Comparison of ENCODE assay signal across 8 cellular contexts in the genomic region with DNA sequence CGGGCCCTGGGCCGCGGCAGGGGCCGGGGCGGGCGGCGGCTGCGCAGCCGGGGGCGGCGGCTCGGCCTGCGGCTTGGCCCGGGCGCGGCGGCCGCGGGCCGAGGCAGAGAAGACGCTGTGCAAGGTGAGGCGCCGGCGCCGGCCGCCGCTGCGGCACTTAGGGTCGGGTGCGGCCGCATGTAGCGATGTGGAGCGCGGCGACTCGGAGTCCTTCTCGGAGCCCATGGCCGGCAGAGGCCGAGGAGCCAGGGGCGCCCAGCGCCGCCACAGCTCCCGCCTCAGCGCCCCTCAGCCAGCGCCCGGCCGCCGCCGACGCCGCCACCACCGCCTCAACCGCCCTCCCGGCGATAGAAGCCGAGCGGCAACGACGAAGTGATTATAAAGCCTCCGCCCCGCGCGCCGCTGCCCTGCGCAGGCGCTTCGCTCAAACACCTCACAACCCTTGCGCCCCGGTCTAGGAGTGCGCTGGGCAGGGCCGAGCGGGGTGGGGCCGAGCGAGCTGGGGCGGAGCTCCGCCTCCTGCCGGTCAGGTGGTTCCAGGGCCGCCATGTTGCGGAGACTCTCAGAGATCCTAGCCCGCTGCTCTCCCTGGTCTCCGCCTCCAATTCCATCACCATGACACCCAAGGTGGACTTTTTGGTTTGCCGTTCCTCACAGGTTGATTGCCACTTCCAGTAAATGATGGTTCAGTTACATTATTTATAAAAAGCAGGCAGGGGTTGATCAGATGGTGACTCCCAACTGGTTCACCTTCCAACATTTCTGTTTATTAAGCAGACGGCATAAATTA. TPM values are rescaled to one million over a fixed set of nuclear protein-coding genes. Genes with fewer than 3 reads are reported as not detected.
DNase-seq lines count a peak whose midpoint lies in the region; ATAC-seq, FAIRE-seq and TF ChIP-seq lines count a peak whose summit lies in the region.

Gene RNF19B (minus strand): TSS at position 349 of the 790 bp plus-strand sequence. CDS start 124 bp downstream, at position 225.

- no peak for FAIRE-seq in small intestine (lab: Jason Lieb, UNC)

- H3K4me3 ChIP-seq in A673 (ENCODE audit: low read depth, low read length, poor library complexity, severe bottlenecking), result peak within 1 kb of the TSS; percentile 93
- peak within 1 kb of the TSS; percentile 92 to 98 (median 95) for H3K4me3 ChIP-seq in breast epithelium
- peak within 1 kb of the TSS; percentile 98 to 99 for H3K4me3 ChIP-seq in small intestine (ENCODE audit: low read depth in 1 of 2, low read length in 2 of 2)

- TF ChIP-seq POLR2A in breast epithelium (IDR thresholded peaks at IDR 0.05), result peak; percentile 82

- H3K27me3 ChIP-seq in A673 (replicated peaks; ENCODE audit: insufficient read depth, low read depth, low read length, poor library complexity) (no peaks in the 10 kb centered on the region), breast epithelium (no peaks in the 10 kb centered on the region), small intestine (ENCODE audit: control insufficient read depth in 2 of 2, insufficient read depth in 2 of 2, low read length in 2 of 2) (no peaks in the 10 kb centered on the region)

- H3K9me3 ChIP-seq in A673 (ENCODE audit: low read depth, low read length, poor library complexity, severe bottlenecking) (no peaks in the 10 kb centered on the region), breast epithelium (no peaks in the 10 kb centered on the region), small intestine (ENCODE audit: control insufficient read depth, low read depth) (no peaks in the 10 kb centered on the region)

- H3K36me3 ChIP-seq in A673 (ENCODE audit: insufficient read depth, low read length, poor library complexity, severe bottlenecking) (no peaks in the 10 kb centered on the region), breast epithelium (no peaks in the 10 kb centered on the region), small intestine (ENCODE audit: control insufficient read depth in 2 of 2, insufficient read depth in 2 of 2, low read length in 2 of 2) (no peaks in the 10 kb centered on the region)

- ATAC-seq in GM18868 (IDR thresholded peaks at IDR 0.05; ENCODE audit: unreplicated experiment) (peak; percentile 88), HG03108 (IDR thresholded peaks at IDR 0.05; ENCODE audit: unreplicated experiment) (peak; percentile 78)

- peak; percentile 96 for DNase-seq in A673 (ENCODE audit: low spot score)
- peak; percentile 94 for DNase-seq in NCI-H2196 treated with DMSO at 0.1 percent for 48 hours (lab: John Stamatoyannopoulos, UW; ENCODE audit: unreplicated experiment)
- DNase-seq in breast epithelium (ENCODE audit: low spot score in 2 of 2), result peak; percentile 94 to 95
- DNase-seq in iPS-NIHi11 (ENCODE audit: low spot score), result peak; percentile 98
- peak; percentile 96 for DNase-seq in small intestine

- intact Hi-C loops in A673 (cut with micrococcal nuclease; ENCODE audit: unreplicated experiment) (no loop called here), breast epithelium (cut with DNase I; ENCODE audit: low total_unique reads) (no loop called here)

- H3K4me1 ChIP-seq in A673 (ENCODE audit: insufficient read depth, low read length, poor library complexity, severe bottlenecking) (peaks cover 10% of the 10 kb centered on the region), breast epithelium (peaks cover 6 to 13% of the 10 kb centered on the region in 2 donors), small intestine (ENCODE audit: control insufficient read depth in 2 of 2, insufficient read depth in 1 of 2, low read depth in 1 of 2, low read length in 1 of 2) (peaks cover 0 to 6% of the 10 kb centered on the region in 2 donors)

- WGBS in small intestine, 3 donors, result 1% methylated on average over 40 to 83 of the region's 83 CpGs

- TF ChIP-seq CTCF in A673 (conservative IDR thresholded peaks at IDR 0.05; ENCODE audit: low read depth, low read length) (no peak), VCaP (conservative IDR thresholded peaks at IDR 0.05) (no peak), breast epithelium (IDR thresholded peaks at IDR 0.05) (peak; percentile 16 to 44 (median 34))

- POLR2A ChIA-PET in A673 (lab: Charles Lee; ENCODE audit: low non-redundant PET), result interaction anchor here (0.6 to 0.7 kb wide), 2 partner anchors 13 to 113 kb away, joined by 3 to 5 read pairs; no protein-coding TSS in a partner anchor

- CTCF ChIA-PET in A673 (lab: Charles Lee), result interaction anchor here (0.9 kb wide), 1 partner anchor 32 kb away, joined by 3 read pairs; no protein-coding TSS in a partner anchor

- H3K27ac ChIP-seq in A673 (ENCODE audit: low read depth, low read length, poor library complexity, severe bottlenecking) (peak within 1 kb of the TSS; percentile 57), VCaP (peak within 1 kb of the TSS; percentile 68), breast epithelium (peak within 1 kb of the TSS; percentile 89 to 94), small intestine (ENCODE audit: low read depth in 1 of 2, low read length in 1 of 2) (peak within 1 kb of the TSS; percentile 95 to 96)

- BruUV-seq in A673 (replicated peaks; lab: Mats Ljungman, UMichigan), result no TSS peak

RNA-seq across cellular contexts. Expression of gene RNF19B, which starts in this region (rescaled TPM):
- total RNA-seq in A673 (2021), result 14.3 and 14.5 TPM in 2 replicates
- total RNA-seq in breast epithelium, result 10 to 100 TPM; 15.7 to 22.5 (median 16.7) TPM
- polyA plus RNA-seq in small intestine, result 10 to 100 TPM; 20.8 to 29.2 (median 28.9) TPM

Comparison
In these comparisons a context has a peak if more than half of its experiments do, and no peak if none do; other contexts are left out.
1. Peak in every context shown above with its lines: DNase-seq, ATAC-seq, H3K4me3 ChIP-seq and H3K27ac ChIP-seq.
2. CTCF ChIP-seq: peak in breast epithelium (3 of 3); none in A673 (single experiment) and VCaP (single experiment).